In the genomic region with DNA sequence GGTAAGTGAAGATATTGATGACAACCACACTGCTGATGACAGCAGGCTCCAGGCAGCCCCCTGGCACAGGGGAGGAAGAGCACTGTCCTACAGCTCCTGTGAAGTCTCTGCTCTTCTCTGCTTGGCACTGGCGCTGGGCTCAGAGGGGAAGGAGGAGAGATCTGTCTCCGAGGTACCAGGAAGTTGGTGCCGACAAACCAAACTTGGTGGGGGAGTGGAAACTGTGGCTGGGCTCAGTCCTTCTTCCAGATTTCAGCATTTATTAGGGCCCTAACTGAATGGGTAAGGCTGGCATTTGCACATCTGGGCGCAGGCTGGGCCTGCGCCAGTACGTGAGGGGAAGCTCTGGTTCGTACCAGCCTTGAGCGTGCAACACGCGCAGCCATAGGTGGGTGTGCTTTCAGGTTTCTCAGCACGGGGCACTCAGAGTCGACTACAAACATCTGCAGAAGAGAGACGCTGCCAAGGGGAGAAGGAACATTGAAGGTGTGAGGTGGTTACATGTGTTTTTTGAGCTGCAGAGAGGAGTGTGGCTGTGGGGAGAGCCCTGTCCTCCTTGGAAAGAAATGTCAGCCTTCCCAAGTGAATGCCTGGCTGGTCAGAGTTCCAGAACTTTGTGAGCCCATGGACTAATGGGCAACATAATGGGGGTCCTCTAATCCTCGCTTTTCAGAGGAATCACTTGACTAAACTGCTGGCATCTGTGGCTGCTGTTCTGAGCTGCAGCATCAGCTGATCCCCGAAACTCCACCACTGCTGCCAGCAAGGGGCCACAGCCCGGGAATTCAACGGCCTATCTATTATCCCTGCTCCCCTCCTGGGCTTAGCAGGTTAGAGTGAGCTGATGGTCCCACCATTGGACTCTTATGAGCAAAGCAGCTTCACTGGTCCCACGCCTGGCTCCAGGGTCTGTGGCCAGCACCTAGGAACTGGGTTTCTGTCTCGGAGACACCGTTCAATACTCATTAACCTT, we compare ENCODE assay signal across 11 cellular contexts. TPM values are rescaled to one million over a fixed set of nuclear protein-coding genes. Genes with fewer than 3 reads are reported as not detected.
DNase-seq lines count a peak whose midpoint lies in the region; ATAC-seq lines count a peak whose summit lies in the region.
"Had no signal": no experiment of that assay in that cellular context is flagged by ENCODE, and none has a peak within 500 bp of the region (broad histone marks: within the 10 kb centered on the region; RNA-seq: fewer than 3 reads in every experiment).

No MANE protein-coding gene starts in this region.

- ATAC-seq in activated CD8-positive, alpha-beta memory T cell treated with anti-CD3 and anti-CD28 coated beads, Interleukin-2, amount 10 ng/mL, durations not matched to agents 7 days and 5 days = peak; percentile 66
- ATAC-seq in naive B cell (ENCODE audit: low read depth in 2 of 2) (peak; percentile 18 to 32), HG02623 (IDR thresholded peaks at IDR 0.05; ENCODE audit: unreplicated experiment) (no peak)
- ATAC-seq: PC-3 had no signal

- peak; percentile 54 for DNase-seq in activated CD8-positive, alpha-beta memory T cell treated with anti-CD3 and anti-CD28 coated beads, Interleukin-2, amount 10 ng/mL, durations not matched to agents 7 days and 5 days
- no peak for DNase-seq in activated CD8-positive, alpha-beta memory T cell treated with anti-CD3 and anti-CD28 coated beads for 24 hours
- peak; percentile 64 for DNase-seq in activated naive CD4-positive, alpha-beta T cell treated with anti-CD3 and anti-CD28 coated beads, Interleukin-2, amount 10 ng/mL, durations not matched to agents 7 days and 5 days
- no peak for DNase-seq in naive B cell
- no peak for DNase-seq in NCI-H2171 treated with DMSO at 0.1 percent for 48 hours (lab: John Stamatoyannopoulos, UW)
- DNase-seq in NCI-H2107 (lab: John Stamatoyannopoulos, UW) = no peak
- DNase-seq: NCI-H1930, PC-3 had no signal

- CTCF ChIA-PET in activated CD8-positive, alpha-beta memory T cell treated with anti-CD3 and anti-CD28 coated beads, Interleukin-2, amount 10 ng/mL, durations not matched to agents 7 days and 5 days (lab: Charles Lee) = interaction anchor here (0.8 to 1.6 kb wide), 4 partner anchors 8 to 67 kb away, joined by 3 to 8 read pairs (median 3); a partner anchor contains a TSS
- CTCF ChIA-PET in activated naive CD4-positive, alpha-beta T cell treated with anti-CD3 and anti-CD28 coated beads, Interleukin-2, amount 10 ng/mL, durations not matched to agents 7 days and 5 days (lab: Charles Lee) = no interaction called here

- H3K36me3 ChIP-seq in stomach smooth muscle (ENCODE audit: control insufficient read depth in 2 of 2, insufficient read depth in 2 of 2, low read length in 2 of 2) = no peaks in the 10 kb centered on the region

- peaks cover 7% of the 10 kb centered on the region for H3K27me3 Mint-ChIP-seq in activated CD8-positive, alpha-beta memory T cell treated with anti-CD3 and anti-CD28 coated beads, Interleukin-2, amount 10 ng/mL, durations not matched to agents 7 days and 5 days
- peaks cover 48% of the 10 kb centered on the region for H3K27me3 Mint-ChIP-seq in activated naive CD4-positive, alpha-beta T cell treated with anti-CD3 and anti-CD28 coated beads, Interleukin-2, amount 10 ng/mL, durations not matched to agents 7 days and 5 days
- H3K27me3 Mint-ChIP-seq in naive B cell = peaks cover 0 to 21% (median 19%) of the 10 kb centered on the region in 3 donors

- H3K27ac Mint-ChIP-seq in activated CD8-positive, alpha-beta memory T cell treated with anti-CD3 and anti-CD28 coated beads, Interleukin-2, amount 10 ng/mL, durations not matched to agents 7 days and 5 days = peak overlapping the region; percentile 41
- H3K27ac Mint-ChIP-seq in activated naive CD4-positive, alpha-beta T cell treated with anti-CD3 and anti-CD28 coated beads, Interleukin-2, amount 10 ng/mL, durations not matched to agents 7 days and 5 days = peak overlapping the region; percentile 87
- peak overlapping the region in 3 of 6 donors; percentile 39 to 84 (median 83) for H3K27ac Mint-ChIP-seq in naive B cell

- H3K27me3 ChIP-seq in stomach smooth muscle (ENCODE audit: control insufficient read depth in 1 of 2, insufficient read depth in 2 of 2, low read length in 2 of 2) = no peaks in the 10 kb centered on the region

- H3K4me3 ChIP-seq in stomach smooth muscle (ENCODE audit: low read length in 2 of 2) = peak overlapping the region; percentile 59 to 68
- H3K4me3 ChIP-seq: A549 had no signal

- H3K4me1 Mint-ChIP-seq in activated CD8-positive, alpha-beta memory T cell treated with anti-CD3 and anti-CD28 coated beads, Interleukin-2, amount 10 ng/mL, durations not matched to agents 7 days and 5 days = peaks cover 28% of the 10 kb centered on the region
- H3K4me1 Mint-ChIP-seq in activated naive CD4-positive, alpha-beta T cell treated with anti-CD3 and anti-CD28 coated beads, Interleukin-2, amount 10 ng/mL, durations not matched to agents 7 days and 5 days = peaks cover 51% of the 10 kb centered on the region
- peaks cover 0 to 12% (median 0%) of the 10 kb centered on the region in 3 donors for H3K4me1 Mint-ChIP-seq in naive B cell

- peaks cover 46% of the 10 kb centered on the region for H3K4me1 ChIP-seq in stomach smooth muscle (ENCODE audit: control insufficient read depth, insufficient read depth, low read length)
- H3K4me1 ChIP-seq: A549 had no signal

- H3K27ac ChIP-seq in stomach smooth muscle (ENCODE audit: low read length) = peak overlapping the region; percentile 62
- H3K27ac ChIP-seq: A549 had no signal

- no peaks in the 10 kb centered on the region for H3K9me3 ChIP-seq in stomach smooth muscle (ENCODE audit: control insufficient read depth in 2 of 2, low read length in 2 of 2)
- H3K9me3 ChIP-seq: A549 had no signal

- peak overlapping the region; percentile 56 for H3K4me3 Mint-ChIP-seq in activated CD8-positive, alpha-beta memory T cell treated with anti-CD3 and anti-CD28 coated beads, Interleukin-2, amount 10 ng/mL, durations not matched to agents 7 days and 5 days
- peak overlapping the region; percentile 64 for H3K4me3 Mint-ChIP-seq in activated naive CD4-positive, alpha-beta T cell treated with anti-CD3 and anti-CD28 coated beads, Interleukin-2, amount 10 ng/mL, durations not matched to agents 7 days and 5 days
- H3K4me3 Mint-ChIP-seq in naive B cell = peak overlapping the region in 5 of 8 donors; percentile 25 to 75 (median 59)

- H3K9me3 Mint-ChIP-seq in activated CD8-positive, alpha-beta memory T cell treated with anti-CD3 and anti-CD28 coated beads, Interleukin-2, amount 10 ng/mL, durations not matched to agents 7 days and 5 days (ENCODE audit: low read depth) = no peaks in the 10 kb centered on the region
- peaks cover 2% of the 10 kb centered on the region for H3K9me3 Mint-ChIP-seq in activated naive CD4-positive, alpha-beta T cell treated with anti-CD3 and anti-CD28 coated beads, Interleukin-2, amount 10 ng/mL, durations not matched to agents 7 days and 5 days
- no peaks in the 10 kb centered on the region for H3K9me3 Mint-ChIP-seq in naive B cell

- no peaks in the 10 kb centered on the region for H3K36me3 Mint-ChIP-seq in activated CD8-positive, alpha-beta memory T cell treated with anti-CD3 and anti-CD28 coated beads, Interleukin-2, amount 10 ng/mL, durations not matched to agents 7 days and 5 days
- peaks cover 8% of the 10 kb centered on the region for H3K36me3 Mint-ChIP-seq in activated naive CD4-positive, alpha-beta T cell treated with anti-CD3 and anti-CD28 coated beads, Interleukin-2, amount 10 ng/mL, durations not matched to agents 7 days and 5 days
- H3K36me3 Mint-ChIP-seq in naive B cell = no peaks in the 10 kb centered on the region

- peak overlapping the region; percentile 29 to 54 for H3K9ac ChIP-seq in stomach smooth muscle (ENCODE audit: low read length in 2 of 2)

RNA-seq across cellular contexts. Expression of a gene that starts 55.2 kb away (rescaled TPM):
- total RNA-seq in activated CD8-positive, alpha-beta memory T cell treated with anti-CD3 and anti-CD28 coated beads, Interleukin-2, amount 10 ng/mL, durations not matched to agents 7 days and 5 days = 10 to 100 TPM in 1 of 2 experiments, 1 to 10 TPM in 1; 9.7 to 11.6 TPM
- under 1 TPM in 1 of 6 donors, not detected in 5; 0.82 TPM for polyA plus RNA-seq in naive B cell (ENCODE audit: low read depth in 6 of 6)

Comparison
In these comparisons a context has a peak if more than half of its experiments do, and no peak if none do; other contexts are left out.
1. DNase-seq: peak in activated CD8-positive, alpha-beta memory T cell treated with anti-CD3 and anti-CD28 coated beads, Interleukin-2, amount 10 ng/mL, durations not matched to agents 7 days and 5 days (single experiment) and activated naive CD4-positive, alpha-beta T cell treated with anti-CD3 and anti-CD28 coated beads, Interleukin-2, amount 10 ng/mL, durations not matched to agents 7 days and 5 days (single experiment); none in activated CD8-positive, alpha-beta memory T cell treated with anti-CD3 and anti-CD28 coated beads for 24 hours (single experiment), naive B cell (single experiment), NCI-H2171 treated with DMSO at 0.1 percent for 48 hours (single experiment) and NCI-H2107 (single experiment).
2. Peak in every context shown above with its lines, with median percentiles within 50 percentile points of each other: H3K4me3 Mint-ChIP-seq.